Comparison of ENCODE assay signal across 23 cellular contexts in the genomic region with DNA sequence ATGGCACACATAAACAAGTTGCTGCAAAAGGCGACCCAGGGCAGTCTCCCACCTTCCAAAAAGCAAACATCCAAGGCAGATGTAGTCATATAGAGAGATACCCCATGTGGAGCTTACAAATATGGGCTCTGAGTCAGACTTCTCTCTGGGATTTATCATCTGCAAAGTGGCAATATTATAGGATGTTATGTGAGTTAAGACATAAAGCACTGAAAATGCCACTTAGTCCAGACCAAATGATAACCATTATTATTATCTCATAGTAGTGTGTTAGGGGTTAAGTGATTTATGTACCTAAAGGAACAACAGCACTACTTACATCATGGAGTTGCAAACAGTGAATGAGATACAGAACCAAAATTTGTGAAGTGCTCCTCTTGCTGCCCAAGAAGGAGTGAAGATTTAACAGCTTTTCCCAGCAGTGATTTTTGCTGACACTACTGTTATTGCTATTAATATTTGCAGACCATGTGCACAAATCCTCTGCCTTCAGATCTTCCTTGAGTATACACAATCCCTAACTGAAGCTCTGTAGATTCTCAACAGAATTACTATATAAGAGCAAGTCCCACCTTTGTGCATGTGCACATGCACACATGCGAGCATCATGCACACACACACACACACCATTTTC.
DNase-seq lines count a peak whose midpoint lies in the region; ATAC-seq, FAIRE-seq and TF ChIP-seq lines count a peak whose summit lies in the region.
"Had no signal": no experiment of that assay in that cellular context is flagged by ENCODE, and none has a peak within 500 bp of the region (broad histone marks: within the 10 kb centered on the region; RNA-seq: fewer than 3 reads in every experiment).

No MANE protein-coding gene starts in this region.

- no peak overlapping the region for H2AFZ ChIP-seq in K562 (ENCODE audit: low read depth, low read length)
- H2AFZ ChIP-seq: GM23248 had no signal

- no peak overlapping the region for H3K9ac ChIP-seq in K562 (ENCODE audit: insufficient read depth in 1 of 2, low read depth in 2 of 2, low read length in 2 of 2)
- H3K9ac ChIP-seq: BLaER1 treated with 17β-estradiol and CSF1 and Interleukin-3, amounts not matched to agents 10 nM and 100 nM; GM23248 had no signal

- 42% methylated on average over 2 of the region's 2 CpGs for WGBS in A549 (ENCODE audit: missing lambda C conversion rate)
- WGBS in K562 (ENCODE audit: insufficient coverage, low coverage, missing lambda C conversion rate) = 0% methylated on average over 2 of the region's 2 CpGs
- 85 to 88% methylated on average over 2 of the region's 2 CpGs for WGBS in tibial nerve, 2 donors

- H3K4me1 ChIP-seq in A549 (no peaks in the 10 kb centered on the region), K562 (replicated peaks in 1 of 2; ENCODE audit: control insufficient read depth in 2 of 2, insufficient read depth in 2 of 2, low read length in 2 of 2) (no peaks in the 10 kb centered on the region), tibial nerve (no peaks in the 10 kb centered on the region)
- H3K4me1 ChIP-seq: BE2C; BLaER1 treated with 17β-estradiol and CSF1 and Interleukin-3, amounts not matched to agents 10 nM and 100 nM had no signal

- no peak for TF ChIP-seq POLR2A in A549 (IDR thresholded peaks at IDR 0.05; ENCODE audit: low read length)
- no peak for TF ChIP-seq POLR2A in K562 (conservative IDR thresholded peaks at IDR 0.05)
- TF ChIP-seq POLR2A in tibial nerve (IDR thresholded peaks at IDR 0.05) = no peak

- TF ChIP-seq CTCF in A549 (IDR thresholded peaks at IDR 0.05) = no peak
- TF ChIP-seq CTCF in K562 (IDR thresholded peaks at IDR 0.05 in 2 of 3, conservative IDR thresholded peaks at IDR 0.05 in 1 of 3; ENCODE audit: insufficient read depth in 2 of 3, low read depth in 1 of 3, low read length in 3 of 3) = no peak
- no peak for TF ChIP-seq CTCF in tibial nerve (IDR thresholded peaks at IDR 0.05)

- no peaks in the 10 kb centered on the region for H3K36me3 ChIP-seq in K562 (ENCODE audit: control insufficient read depth, insufficient read depth, low read length)
- no peaks in the 10 kb centered on the region for H3K36me3 ChIP-seq in tibial nerve
- H3K36me3 ChIP-seq: BE2C; BLaER1 treated with 17β-estradiol and CSF1 and Interleukin-3, amounts not matched to agents 10 nM and 100 nM had no signal

- no peaks in the 10 kb centered on the region for H3K9me1 ChIP-seq in K562 (ENCODE audit: control insufficient read depth, insufficient read depth, low read length)

- in situ Hi-C loops in K562 (cut with MboI) = no loop called here

- H3K9me3 ChIP-seq in A549 (peaks cover 3% of the 10 kb centered on the region; the same call in 2 of the 3 replicates), K562 (replicated peaks; ENCODE audit: control insufficient read depth, insufficient read depth, low read depth, low read length) (no peaks in the 10 kb centered on the region), tibial nerve (peaks cover 0 to 25% (median 2%) of the 10 kb centered on the region in 4 donors)
- H3K9me3 ChIP-seq: BE2C had no signal

- H3K27ac ChIP-seq in A549 (no peak overlapping the region), K562 (ENCODE audit: extremely low read depth, low read depth, low read length) (no peak overlapping the region), tibial nerve (no peak overlapping the region)
- H3K27ac ChIP-seq: BLaER1 treated with 17β-estradiol and CSF1 and Interleukin-3, amounts not matched to agents 10 nM and 100 nM; GM23248 had no signal

- no peaks in the 10 kb centered on the region for H3K27me3 ChIP-seq in K562 (ENCODE audit: control insufficient read depth in 2 of 2, insufficient read depth in 2 of 2, low read length in 2 of 2)
- H3K27me3 ChIP-seq in tibial nerve = no peaks in the 10 kb centered on the region
- H3K27me3 ChIP-seq: BE2C; BLaER1 treated with 17β-estradiol and CSF1 and Interleukin-3, amounts not matched to agents 10 nM and 100 nM had no signal

- TF ChIP-seq EP300 in A549 (IDR thresholded peaks at IDR 0.05) (no peak), K562 (IDR thresholded peaks at IDR 0.05; ENCODE audit: low read length) (no peak), tibial nerve (IDR thresholded peaks at IDR 0.05) (no peak)

- H3K4me2 ChIP-seq in A549 = no peak overlapping the region
- H3K4me2 ChIP-seq in K562 (ENCODE audit: insufficient read depth, low read length) = no peak overlapping the region
- H3K4me2 ChIP-seq: BLaER1 treated with 17β-estradiol and CSF1 and Interleukin-3, amounts not matched to agents 10 nM and 100 nM had no signal

- FAIRE-seq in A549 (lab: Jason Lieb, UNC) (no peak), K562 (lab: Jason Lieb, UNC) (no peak)
- FAIRE-seq: GM12891, H1 had no signal

- ATAC-seq in A549 (no peak), K562 (no peak), GM21447 (IDR thresholded peaks at IDR 0.05; ENCODE audit: unreplicated experiment) (no peak)

- TF ChIP-seq RAD21 in A549 (conservative IDR thresholded peaks at IDR 0.05 in 1 of 2, IDR thresholded peaks at IDR 0.05 in 1 of 2) (no peak), K562 (CRISPR knock-in tag; conservative IDR thresholded peaks at IDR 0.05 in 1 of 2, IDR thresholded peaks at IDR 0.05 in 1 of 2) (no peak)

- DNase-seq in NCI-H345 (lab: John Stamatoyannopoulos, UW) (peak; percentile 4), NCI-H345 treated with DMSO at 0.1 percent for 48 hours (lab: John Stamatoyannopoulos, UW; ENCODE audit: unreplicated experiment) (no peak), A549 (ENCODE audit: low read depth in 1 of 2, low spot score in 1 of 2) (no peak), NCI-H69 (lab: John Stamatoyannopoulos, UW) (peak; percentile 33), K562 (ENCODE audit: extremely low read depth in 1 of 4, low spot score in 3 of 4) (no peak), NCI-H2107 (lab: John Stamatoyannopoulos, UW) (no peak), tibial nerve (ENCODE audit: low spot score in 2 of 2) (no peak)
- DNase-seq: 8988T; AML-193; BE2C; Calu3; CD4-positive, alpha-beta memory T cell; COR-L47; DMS53; DMS79 treated with DMSO at 0.1 percent for 48 hours; GF-D8; GM23248; H7; HCEC 1CT had no signal

- no peaks in the 10 kb centered on the region for H4K20me1 ChIP-seq in K562 (replicated peaks; ENCODE audit: control insufficient read depth, insufficient read depth, low read length)
- H4K20me1 ChIP-seq: BLaER1 treated with 17β-estradiol and CSF1 and Interleukin-3, amounts not matched to agents 10 nM and 100 nM had no signal

- intact Hi-C loops in K562 (cut with micrococcal nuclease) = no loop called here

- H3K4me3 ChIP-seq in A549 (no peak overlapping the region), K562 (no peak overlapping the region), tibial nerve (no peak overlapping the region)
- H3K4me3 ChIP-seq: BLaER1 treated with 17β-estradiol and CSF1 and Interleukin-3, amounts not matched to agents 10 nM and 100 nM; GM23248 had no signal

- BruUV-seq in K562 (replicated peaks; lab: Mats Ljungman, UMichigan) = no TSS peak

- POLR2A ChIA-PET in A549 (lab: Yijun Ruan, JAX) = no interaction called here
- POLR2A ChIA-PET in K562 (lab: Yijun Ruan, JAX) = no interaction called here

- no peaks in the 10 kb centered on the region for H3K79me2 ChIP-seq in K562 (ENCODE audit: control insufficient read depth, insufficient read depth, low read length)

- CTCF ChIA-PET in A549 (lab: Yijun Ruan, JAX) (interaction anchor here (1.1 to 1.2 kb wide), 2 partner anchors 18 to 20 kb away, joined by 3 to 7 read pairs; no protein-coding TSS in a partner anchor), K562 (lab: Yijun Ruan, JAX; ENCODE audit: low intra/inter-chr PET ratio) (no interaction called here)

TF ChIP-seq in A549, 52 proteins besides CTCF, POLR2A, EP300 and RAD21:
- TF ChIP-seq EHF (CRISPR knock-in tag; IDR thresholded peaks at IDR 0.05) = no peak
- TF ChIP-seq, protein P1, sequence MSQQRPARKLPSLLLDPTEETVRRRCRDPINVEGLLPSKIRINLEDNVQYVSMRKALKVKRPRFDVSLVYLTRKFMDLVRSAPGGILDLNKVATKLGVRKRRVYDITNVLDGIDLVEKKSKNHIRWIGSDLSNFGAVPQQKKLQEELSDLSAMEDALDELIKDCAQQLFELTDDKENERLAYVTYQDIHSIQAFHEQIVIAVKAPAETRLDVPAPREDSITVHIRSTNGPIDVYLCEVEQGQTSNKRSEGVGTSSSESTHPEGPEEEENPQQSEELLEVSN (IDR thresholded peaks at IDR 0.05; ENCODE audit: borderline replicate concordance, low read depth) = no peak
- peak; percentile 81 for TF ChIP-seq MAFK (IDR thresholded peaks at IDR 0.05; ENCODE audit: partially characterized antibody)
TF ChIP-seq in A549: peak in this region for 1.

TF ChIP-seq in K562, 482 proteins besides CTCF, POLR2A, EP300 and RAD21:
- TF ChIP-seq KAT8 (IDR thresholded peaks at IDR 0.05; ENCODE audit: low read depth) = no peak
- no peak for TF ChIP-seq MYNN (IDR thresholded peaks at IDR 0.05)
- no peak for TF ChIP-seq MYNN (CRISPR knock-in tag; IDR thresholded peaks at IDR 0.05)
- 0 out of 2 replicates have a peak, but pooled peaks have one; percentile 22 for TF ChIP-seq MAFF (IDR thresholded peaks at IDR 0.05; ENCODE audit: low read length)
- no peak for TF ChIP-seq ZSCAN29 (IDR thresholded peaks at IDR 0.05)
- no peak for TF ChIP-seq BHLHE40 (IDR thresholded peaks at IDR 0.05; ENCODE audit: low read length)
TF ChIP-seq in K562: peak in this region for 1.

Comparison
In these comparisons a context has a peak if more than half of its experiments do, and no peak if none do; other contexts are left out.
1. DNase-seq: peak in NCI-H345 (single experiment) and NCI-H69 (single experiment); none in NCI-H345 treated with DMSO at 0.1 percent for 48 hours (single experiment), A549 (0 of 2), K562 (0 of 4), NCI-H2107 (single experiment) and tibial nerve (0 of 2).